9 cellular contexts compared by ENCODE assay signal in the genomic region with DNA sequence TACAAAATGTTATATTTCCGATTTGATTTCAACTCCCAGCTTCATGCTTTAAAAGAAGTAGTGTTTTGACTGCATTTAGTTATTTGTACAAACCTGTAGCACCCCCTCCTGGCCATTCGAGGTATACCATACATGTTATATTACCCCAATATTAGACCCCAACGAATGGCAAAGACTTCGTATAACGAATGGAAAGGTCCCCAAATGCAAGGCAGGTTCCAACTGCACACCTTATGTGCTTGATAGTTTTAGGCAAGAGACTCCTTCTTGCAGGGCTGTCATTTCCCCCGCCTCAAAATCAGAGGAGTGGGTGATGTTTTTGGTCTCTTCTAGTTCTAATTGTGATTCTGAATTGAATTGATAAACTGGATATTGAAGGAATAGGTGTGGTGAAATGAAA.
DNase-seq lines count a peak whose midpoint lies in the region; ATAC-seq and TF ChIP-seq lines count a peak whose summit lies in the region.
"Had no signal": no experiment of that assay in that cellular context is flagged by ENCODE, and none has a peak within 500 bp of the region (broad histone marks: within the 10 kb centered on the region; RNA-seq: fewer than 3 reads in every experiment).

No MANE protein-coding gene starts in this region.

- TF ChIP-seq CTCF in DND-41 (IDR thresholded peaks at IDR 0.05; ENCODE audit: borderline replicate concordance, extremely low read depth, low read length, poor library complexity, severe bottlenecking) (peak; percentile 81), RWPE1 (conservative IDR thresholded peaks at IDR 0.05; ENCODE audit: low read depth) (peak; percentile 28; the same call in 1 of the 2 replicates), astrocyte of the cerebellum (IDR thresholded peaks at IDR 0.05; ENCODE audit: low read depth, low read length, missing control alignments) (peak; percentile 56), right lobe of liver (IDR thresholded peaks at IDR 0.05) (peak; percentile 38 to 46 (median 42)), type B pancreatic cell (conservative IDR thresholded peaks at IDR 0.05) (peak; percentile 79)

- no peak overlapping the region for H3K4me2 ChIP-seq in DND-41 (ENCODE audit: insufficient read depth, low read length)

- ATAC-seq in DND-41 (ENCODE audit: insufficient read depth, low read depth): peak; percentile 55; the same call in 1 of the 3 replicates
- ATAC-seq in right lobe of liver: peak in 2 of 4 donors; percentile 26 to 32
- no peak for ATAC-seq in stimulated activated memory B cell treated with anti-CD40 and anti-IgM and Interleukin-4, amounts not matched to agents 10 μg/mL and 1 μg/mL and 100 μg/mL, for 72 hours
- ATAC-seq: right cardiac atrium had no signal

- H3K36me3 ChIP-seq in DND-41 (ENCODE audit: insufficient read depth, low read length) (peaks cover 71% of the 10 kb centered on the region), right lobe of liver (no peaks in the 10 kb centered on the region)

- no peaks in the 10 kb centered on the region for H3K27me3 Mint-ChIP-seq in type B pancreatic cell
- no peaks in the 10 kb centered on the region for H3K27me3 Mint-ChIP-seq in stimulated activated memory B cell treated with anti-CD40 and anti-IgM and Interleukin-4, amounts not matched to agents 10 μg/mL and 1 μg/mL and 100 μg/mL, for 72 hours

- H3K27ac Mint-ChIP-seq in type B pancreatic cell: no peak overlapping the region
- H3K27ac Mint-ChIP-seq in stimulated activated memory B cell treated with anti-CD40 and anti-IgM and Interleukin-4, amounts not matched to agents 10 μg/mL and 1 μg/mL and 100 μg/mL, for 72 hours: no peak overlapping the region

- DNase-seq in DND-41 (peak; percentile 61), H4 (ENCODE audit: low spot score) (peak; percentile 57), RWPE1 (ENCODE audit: low spot score) (no peak), astrocyte of the cerebellum (ENCODE audit: low read depth) (peak; percentile 24), right lobe of liver (no peak), type B pancreatic cell (ENCODE audit: extremely low spot score, unreplicated experiment) (no peak), putamen (ENCODE audit: low spot score) (no peak)

- H3K4me1 Mint-ChIP-seq in type B pancreatic cell (ENCODE audit: unreplicated experiment): no peaks in the 10 kb centered on the region
- H3K4me1 Mint-ChIP-seq in stimulated activated memory B cell treated with anti-CD40 and anti-IgM and Interleukin-4, amounts not matched to agents 10 μg/mL and 1 μg/mL and 100 μg/mL, for 72 hours: peaks cover 15% of the 10 kb centered on the region

- peaks cover 32% of the 10 kb centered on the region; the same call in 1 of the 2 replicates for H4K20me1 ChIP-seq in DND-41 (ENCODE audit: insufficient read depth, low read length)

- intact Hi-C loops in right lobe of liver (cut with DNase I): loop anchor here in 1 of 2 donors (5.0 kb wide), 1 partner anchor 267 kb away; no protein-coding TSS in a partner anchor

- H3K4me1 ChIP-seq in DND-41 (ENCODE audit: insufficient read depth, low read length) (peaks cover 8% of the 10 kb centered on the region), right lobe of liver (no peaks in the 10 kb centered on the region)

- peaks cover 69% of the 10 kb centered on the region for H3K79me2 ChIP-seq in DND-41 (ENCODE audit: insufficient read depth, low read length)

- CTCF ChIA-PET in RWPE1 (lab: Yijun Ruan, JAX): no interaction called here

- no peak overlapping the region for H3K9ac ChIP-seq in DND-41 (ENCODE audit: low read depth, low read length)

- H3K9me3 ChIP-seq in DND-41 (ENCODE audit: insufficient read depth, low read length, severe bottlenecking) (no peaks in the 10 kb centered on the region), right lobe of liver (no peaks in the 10 kb centered on the region)

- no peaks in the 10 kb centered on the region for H3K27me3 ChIP-seq in DND-41 (ENCODE audit: insufficient read depth, low read length, poor library complexity)
- no peaks in the 10 kb centered on the region for H3K27me3 ChIP-seq in right lobe of liver

- POLR2A ChIA-PET in RWPE1 (lab: Yijun Ruan, JAX; ENCODE audit: low non-redundant PET): no interaction called here

- no peaks in the 10 kb centered on the region for H3K36me3 Mint-ChIP-seq in type B pancreatic cell
- peaks cover 12% of the 10 kb centered on the region for H3K36me3 Mint-ChIP-seq in stimulated activated memory B cell treated with anti-CD40 and anti-IgM and Interleukin-4, amounts not matched to agents 10 μg/mL and 1 μg/mL and 100 μg/mL, for 72 hours

- in situ Hi-C loops in astrocyte of the cerebellum (cut with HindIII; ENCODE audit: low sequenced_read_pairs): loop anchor here (10.0 kb wide), 1 partner anchor 470 kb away; no protein-coding TSS in a partner anchor

- no peak overlapping the region for H3K27ac ChIP-seq in DND-41 (ENCODE audit: low read length)
- H3K27ac ChIP-seq in RWPE1: no peak overlapping the region
- H3K27ac ChIP-seq in right lobe of liver: no peak overlapping the region

- WGBS in right lobe of liver (ENCODE audit: insufficient coverage, low coverage, low lambda C conversion rate, missing lambda C conversion rate): 36% methylated on average over 6 of the region's 6 CpGs

- TF ChIP-seq POLR2A in right lobe of liver (IDR thresholded peaks at IDR 0.05): no peak

- H3K4me3 Mint-ChIP-seq in type B pancreatic cell: no peak overlapping the region
- H3K4me3 Mint-ChIP-seq in stimulated activated memory B cell treated with anti-CD40 and anti-IgM and Interleukin-4, amounts not matched to agents 10 μg/mL and 1 μg/mL and 100 μg/mL, for 72 hours: no peak overlapping the region

- no peaks in the 10 kb centered on the region for H3K9me3 Mint-ChIP-seq in type B pancreatic cell
- H3K9me3 Mint-ChIP-seq in stimulated activated memory B cell treated with anti-CD40 and anti-IgM and Interleukin-4, amounts not matched to agents 10 μg/mL and 1 μg/mL and 100 μg/mL, for 72 hours: no peaks in the 10 kb centered on the region

- H3K4me3 ChIP-seq in DND-41 (ENCODE audit: low read depth in 1 of 2, low read length in 2 of 2) (no peak overlapping the region), astrocyte of the cerebellum (ENCODE audit: low read depth, low read length) (no peak overlapping the region), right lobe of liver (no peak overlapping the region)

- H2AFZ ChIP-seq in DND-41 (ENCODE audit: low read depth, low read length): no peak overlapping the region

Comparison
In these comparisons a context has a peak if more than half of its experiments do, and no peak if none do; other contexts are left out.
1. DNase-seq: peak in DND-41 (single experiment), H4 (single experiment) and astrocyte of the cerebellum (single experiment); none in RWPE1 (single experiment), right lobe of liver (0 of 3), type B pancreatic cell (single experiment) and putamen (single experiment).
2. CTCF ChIP-seq: peak in every context shown above with its lines; median percentile 81 in DND-41; 79 in type B pancreatic cell; 56 in astrocyte of the cerebellum; 42 in right lobe of liver; 28 in RWPE1.